ENCODE assay signal across 1 cellular context in the genomic region with DNA sequence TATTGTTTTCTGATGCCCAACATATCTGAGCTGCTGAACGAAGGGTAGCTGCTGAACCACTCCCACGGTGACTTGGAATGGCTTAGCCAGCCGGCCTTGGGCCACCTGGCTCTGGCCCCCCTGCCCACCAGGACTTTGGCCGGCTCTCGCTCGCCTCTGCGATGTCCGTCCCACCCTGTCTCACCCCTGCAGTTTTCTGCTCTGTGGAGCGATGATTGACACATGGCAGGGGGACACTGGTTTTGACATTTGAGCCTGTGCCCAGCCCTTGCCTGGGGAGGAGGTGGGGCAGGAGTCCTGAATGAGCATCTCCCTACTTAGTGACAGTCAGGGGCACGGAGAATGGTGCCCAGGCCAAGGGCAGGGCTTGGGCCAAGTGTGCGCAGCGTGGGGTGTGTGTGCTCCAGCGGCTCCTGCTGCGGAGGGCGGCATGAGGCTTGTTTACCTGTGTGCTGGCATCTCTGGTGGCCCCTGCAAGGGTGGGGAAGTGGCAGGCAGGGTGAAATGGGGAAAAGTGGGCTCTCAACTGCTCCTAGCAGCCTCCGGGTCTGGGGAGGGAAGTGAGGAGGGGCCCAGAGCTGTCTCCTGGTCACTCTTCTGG.
TF ChIP-seq lines count a peak whose summit lies in the region.

No MANE protein-coding gene starts in this region.

TF ChIP-seq in H1, 55 proteins besides CTCF, POLR2A, EP300 and RAD21 (continued from another document):
- TF ChIP-seq, protein P1, sequence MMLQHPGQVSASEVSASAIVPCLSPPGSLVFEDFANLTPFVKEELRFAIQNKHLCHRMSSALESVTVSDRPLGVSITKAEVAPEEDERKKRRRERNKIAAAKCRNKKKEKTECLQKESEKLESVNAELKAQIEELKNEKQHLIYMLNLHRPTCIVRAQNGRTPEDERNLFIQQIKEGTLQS (IDR thresholded peaks at IDR 0.05; ENCODE audit: insufficient read depth, low read depth, low read length): no peak
- TF ChIP-seq CEBPB (IDR thresholded peaks at IDR 0.05; ENCODE audit: low read depth, low read length) (no peak), JUN (IDR thresholded peaks at IDR 0.05; ENCODE audit: low read depth, low read length) (no peak), SIN3A (conservative IDR thresholded peaks at IDR 0.05 in 1 of 2, IDR thresholded peaks at IDR 0.05 in 1 of 2; ENCODE audit: low read depth in 1 of 2, low read length in 2 of 2) (no peak), CHD1 (IDR thresholded peaks at IDR 0.05; ENCODE audit: low read depth, low read length) (no peak), KDM1A (IDR thresholded peaks at IDR 0.05; ENCODE audit: borderline replicate concordance, low read length) (no peak), BACH1 (IDR thresholded peaks at IDR 0.05; ENCODE audit: low read length) (no peak)
- TF ChIP-seq, protein P2, sequence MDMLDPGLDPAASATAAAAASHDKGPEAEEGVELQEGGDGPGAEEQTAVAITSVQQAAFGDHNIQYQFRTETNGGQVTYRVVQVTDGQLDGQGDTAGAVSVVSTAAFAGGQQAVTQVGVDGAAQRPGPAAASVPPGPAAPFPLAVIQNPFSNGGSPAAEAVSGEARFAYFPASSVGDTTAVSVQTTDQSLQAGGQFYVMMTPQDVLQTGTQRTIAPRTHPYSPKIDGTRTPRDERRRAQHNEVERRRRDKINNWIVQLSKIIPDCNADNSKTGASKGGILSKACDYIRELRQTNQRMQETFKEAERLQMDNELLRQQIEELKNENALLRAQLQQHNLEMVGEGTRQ (IDR thresholded peaks at IDR 0.05; ENCODE audit: low read length): no peak
